Comparison of ENCODE assay signal across 2 cellular contexts in genomic region chr12:46542-46941, GRCh38. TPM values are rescaled to one million over a fixed set of nuclear protein-coding genes. Genes with fewer than 3 reads are reported as not detected.
"Had no signal": no experiment of that assay in that cellular context is flagged by ENCODE, and none has a peak within 500 bp of the region (broad histone marks: within the 10 kb centered on the region; RNA-seq: fewer than 3 reads in every experiment).

No MANE protein-coding gene starts in this region.

RNA-seq across cellular contexts. Expression of gene IQSEC3, which starts 20.0 kb away (rescaled TPM):
- total RNA-seq: activated CD4-positive, alpha-beta T cell treated with anti-CD3 and anti-CD28 coated beads for 36 hours; chondrocyte had no signal
